Comparison of ENCODE assay signal across 8 cellular contexts in genomic region chr22:43388420-43388851, GRCh38. TPM values are rescaled to one million over a fixed set of nuclear protein-coding genes. Genes with fewer than 3 reads are reported as not detected.
DNase-seq lines count a peak whose midpoint lies in the region; ATAC-seq and TF ChIP-seq lines count a peak whose summit lies in the region.

No MANE protein-coding gene starts in this region.

- H3K4me3 ChIP-seq in coronary artery (no peak overlapping the region), lower lobe of right lung (no peak overlapping the region)

- no peak overlapping the region for H3K4me3 Mint-ChIP-seq in activated CD4-positive, alpha-beta T cell treated with anti-CD3 and anti-CD28 coated beads, Interleukin-2, amount 10 ng/mL, durations not matched to agents 7 days and 5 days

- H3K27ac ChIP-seq in coronary artery (no peak overlapping the region), lower lobe of right lung (no peak overlapping the region)

- no peak overlapping the region for H3K27ac Mint-ChIP-seq in activated CD4-positive, alpha-beta T cell treated with anti-CD3 and anti-CD28 coated beads, Interleukin-2, amount 10 ng/mL, durations not matched to agents 7 days and 5 days

- ATAC-seq in lower lobe of right lung (peak; percentile 82 to 84), HG03469 (IDR thresholded peaks at IDR 0.05; ENCODE audit: unreplicated experiment) (no peak)

- no peaks in the 10 kb centered on the region for H3K9me3 Mint-ChIP-seq in activated CD4-positive, alpha-beta T cell treated with anti-CD3 and anti-CD28 coated beads, Interleukin-2, amount 10 ng/mL, durations not matched to agents 7 days and 5 days

- intact Hi-C loops in lower lobe of right lung (cut with DNase I), result loop anchor here (10.0 kb wide), 1 partner anchor 114 kb away; no protein-coding TSS in a partner anchor

- DNase-seq in AG08395 (ENCODE audit: low spot score), result peak; percentile 85
- peak; percentile 14 for DNase-seq in GOT3 (lab: John Stamatoyannopoulos, UW)
- DNase-seq in NCI-H524 (lab: John Stamatoyannopoulos, UW), result peak; percentile 70 to 89
- peak; percentile 75 for DNase-seq in activated CD4-positive, alpha-beta T cell treated with anti-CD3 and anti-CD28 coated beads, Interleukin-2, amount 10 ng/mL, durations not matched to agents 7 days and 5 days
- no peak for DNase-seq in coronary artery (ENCODE audit: low spot score)
- peak; percentile 84 for DNase-seq in lower lobe of right lung
- peak; percentile 35 for DNase-seq in stimulated activated CD8-positive, alpha-beta memory T cell treated with anti-CD3 and anti-CD28 coated beads, Interleukin-12 subunit alpha, Interleukin-12 subunit beta, amount 100 ng/mL, for 24 hours (ENCODE audit: extremely low read depth)

- H3K27me3 ChIP-seq in lower lobe of right lung (ENCODE audit: low read depth), result peaks cover 16% of the 10 kb centered on the region

- H3K36me3 ChIP-seq in lower lobe of right lung, result no peaks in the 10 kb centered on the region

- CTCF ChIA-PET in activated CD4-positive, alpha-beta T cell treated with anti-CD3 and anti-CD28 coated beads, Interleukin-2, amount 10 ng/mL, durations not matched to agents 7 days and 5 days (lab: Charles Lee), result no interaction called here

- POLR2A ChIA-PET in activated CD4-positive, alpha-beta T cell treated with anti-CD3 and anti-CD28 coated beads, Interleukin-2, amount 10 ng/mL, durations not matched to agents 7 days and 5 days (lab: Charles Lee), result no interaction called here

- no peaks in the 10 kb centered on the region for H3K36me3 Mint-ChIP-seq in activated CD4-positive, alpha-beta T cell treated with anti-CD3 and anti-CD28 coated beads, Interleukin-2, amount 10 ng/mL, durations not matched to agents 7 days and 5 days (ENCODE audit: low read depth)

- TF ChIP-seq CTCF in coronary artery (IDR thresholded peaks at IDR 0.05) (peak; percentile 93), lower lobe of right lung (IDR thresholded peaks at IDR 0.05) (peak; percentile 99)

- H3K27me3 Mint-ChIP-seq in activated CD4-positive, alpha-beta T cell treated with anti-CD3 and anti-CD28 coated beads, Interleukin-2, amount 10 ng/mL, durations not matched to agents 7 days and 5 days, result peaks cover 24% of the 10 kb centered on the region

- peaks cover 7% of the 10 kb centered on the region for H3K4me1 ChIP-seq in lower lobe of right lung

- H3K9me3 ChIP-seq in lower lobe of right lung, result no peaks in the 10 kb centered on the region

- no peaks in the 10 kb centered on the region for H3K4me1 Mint-ChIP-seq in activated CD4-positive, alpha-beta T cell treated with anti-CD3 and anti-CD28 coated beads, Interleukin-2, amount 10 ng/mL, durations not matched to agents 7 days and 5 days

RNA-seq across cellular contexts. Expression of gene MPPED1, which starts 23.4 kb away (rescaled TPM):
- total RNA-seq in activated CD4-positive, alpha-beta T cell treated with anti-CD3 and anti-CD28 coated beads, Interleukin-2, amount 10 ng/mL, durations not matched to agents 7 days and 5 days, result not detected
- total RNA-seq in lower lobe of right lung, result not detected

RNA-seq across cellular contexts. Expression of gene SCUBE1, which starts 45.3 kb away (rescaled TPM):
- total RNA-seq in activated CD4-positive, alpha-beta T cell treated with anti-CD3 and anti-CD28 coated beads, Interleukin-2, amount 10 ng/mL, durations not matched to agents 7 days and 5 days, result not detected
- 16.6 TPM for total RNA-seq in lower lobe of right lung

Comparison
In these comparisons a context has a peak if more than half of its experiments do, and no peak if none do; other contexts are left out.
1. RNA of gene SCUBE1, which starts 45.3 kb away (total RNA-seq): 16.6 TPM in lower lobe of right lung (single experiment); not detected in activated CD4-positive, alpha-beta T cell treated with anti-CD3 and anti-CD28 coated beads, Interleukin-2, amount 10 ng/mL, durations not matched to agents 7 days and 5 days; every median in the first group is over 10 times any median in the second.